10 cellular contexts compared by ENCODE assay signal in genomic region chr12:108177131-108177530, GRCh38. TPM values are rescaled to one million over a fixed set of nuclear protein-coding genes. Genes with fewer than 3 reads are reported as not detected.
"Had no signal": no experiment of that assay in that cellular context is flagged by ENCODE, and none has a peak within 500 bp of the region (broad histone marks: within the 10 kb centered on the region; RNA-seq: fewer than 3 reads in every experiment).

No MANE protein-coding gene starts in this region.

- H3K9ac ChIP-seq: GM23248 had no signal

- ATAC-seq: GM23338, HCT116 had no signal

- DNase-seq: GM23248, GOT3, H7, H9, HCEC 1CT, HFFc6 had no signal

- H2AFZ ChIP-seq: GM23248, GM23338 had no signal

- H3K9me3 ChIP-seq: HAP-1 had no signal

- H3K4me2 ChIP-seq: GM23338 had no signal

- H3K36me3 ChIP-seq: HAP-1 had no signal

- FAIRE-seq: H54 had no signal

- H3K4me1 ChIP-seq: HAP-1 had no signal

- H3K4me3 ChIP-seq: GM23248, GM23338, HAP-1 had no signal

- H3K27ac ChIP-seq: GM23248 had no signal

RNA-seq across cellular contexts. Expression of gene WSCD2, which starts 48.0 kb away (rescaled TPM):
- total RNA-seq: GM23248, HFFc6 had no signal
- polyA plus RNA-seq: GM23248 had no signal
